ENCODE assay signal across 8 cellular contexts in the genomic region with DNA sequence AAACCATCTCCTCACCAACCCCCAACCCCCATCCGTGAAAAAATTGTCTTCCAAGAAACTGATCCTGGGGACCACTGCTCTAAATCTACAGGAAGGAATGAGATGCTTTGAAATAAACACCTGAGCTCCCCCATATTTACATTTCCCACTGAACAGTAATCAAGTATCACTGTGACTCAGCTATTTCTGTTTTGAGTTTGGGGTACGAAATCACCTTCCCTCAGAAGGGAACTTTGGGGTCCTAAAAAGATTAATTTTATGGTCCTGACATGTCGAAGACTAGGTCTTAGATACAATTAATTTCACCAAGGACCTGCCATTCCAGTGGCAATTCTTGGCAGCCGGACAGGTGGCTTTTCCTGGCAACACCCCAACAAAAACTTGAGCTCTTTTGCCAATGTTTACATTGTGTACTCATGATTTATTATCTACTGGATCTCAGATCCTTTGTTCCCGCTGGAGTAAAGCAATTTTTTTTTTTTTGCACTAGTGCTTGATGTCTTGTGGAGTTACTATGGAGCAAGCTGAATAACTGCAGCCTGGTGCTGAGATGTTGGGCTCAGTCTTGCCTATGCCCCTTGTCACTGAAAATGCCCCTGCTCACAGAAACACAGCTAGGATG. TPM values are rescaled to one million over a fixed set of nuclear protein-coding genes. Genes with fewer than 3 reads are reported as not detected.
A peak's percentile ranks its signal among the peaks of the same experiment; 100 is the strongest.
DNase-seq lines count a peak whose midpoint lies in the region; ATAC-seq and TF ChIP-seq lines count a peak whose summit lies in the region.

No MANE protein-coding gene starts in this region.

- H3K4me2 ChIP-seq in GM23338: no peak overlapping the region

- H3K36me3 ChIP-seq in GM23338 (ENCODE audit: insufficient read depth): no peaks in the 10 kb centered on the region

- H3K9me2 ChIP-seq in GM23338 (ENCODE audit: insufficient read depth): 0 out of 2 replicates have a peak, but pooled peaks cover 4% of the 10 kb centered on the region

- H3K4me3 Mint-ChIP-seq in GM23338 (no peak overlapping the region), osteocyte (ENCODE audit: unreplicated experiment) (no peak overlapping the region)

- H3K4me1 Mint-ChIP-seq in GM23338: no peaks in the 10 kb centered on the region
- H3K4me1 Mint-ChIP-seq in osteocyte (ENCODE audit: unreplicated experiment): peaks cover 37% of the 10 kb centered on the region

- H3K9me3 Mint-ChIP-seq in GM23338: no peaks in the 10 kb centered on the region
- H3K9me3 Mint-ChIP-seq in osteocyte (ENCODE audit: unreplicated experiment): no peaks in the 10 kb centered on the region

- TF ChIP-seq CTCF in GM23338 (conservative IDR thresholded peaks at IDR 0.05; ENCODE audit: low read depth in 2 of 2) (no peak), choroid plexus epithelial cell (conservative IDR thresholded peaks at IDR 0.05; ENCODE audit: low read depth, low read length) (no peak), osteocyte (IDR thresholded peaks at IDR 0.05) (no peak)

- H3K36me3 Mint-ChIP-seq in GM23338 (ENCODE audit: low read depth) (no peaks in the 10 kb centered on the region), osteocyte (ENCODE audit: unreplicated experiment) (peaks cover 33% of the 10 kb centered on the region)

- no peak overlapping the region for H2AFZ ChIP-seq in GM23338

- ATAC-seq in GM23338: no peak
- ATAC-seq in GM21619 (IDR thresholded peaks at IDR 0.05; ENCODE audit: unreplicated experiment): no peak
- ATAC-seq in GM21825 (IDR thresholded peaks at IDR 0.05; ENCODE audit: unreplicated experiment): no peak

- H3K4me1 ChIP-seq in GM23338 (ENCODE audit: insufficient read depth): no peaks in the 10 kb centered on the region

- DNase-seq in GM23338 (ENCODE audit: low spot score) (peak; percentile 6), NCI-H2171 (lab: John Stamatoyannopoulos, UW) (peak; percentile 7), choroid plexus epithelial cell (ENCODE audit: low read depth) (peak; percentile 47), osteocyte (ENCODE audit: extremely low spot score, unreplicated experiment) (no peak), cortex of kidney (lab: John Stamatoyannopoulos, UW) (no peak)
- no peak for DNase-seq in stimulated activated CD4-positive, alpha-beta T cell treated with anti-CD3 and anti-CD28 coated beads, Interleukin-4, amount 100 ng/mL, for 4 hours

- no peak overlapping the region for H3K27ac ChIP-seq in GM23338 (ENCODE audit: low read depth)

- H3K27ac Mint-ChIP-seq in GM23338 (no peak overlapping the region; the same call in 1 of the 2 replicates), osteocyte (ENCODE audit: unreplicated experiment) (peak overlapping the region; percentile 27)

- no peaks in the 10 kb centered on the region for H3K79me2 ChIP-seq in GM23338 (replicated peaks; ENCODE audit: insufficient read depth)

- H3K4me3 ChIP-seq in GM23338: no peak overlapping the region
- no peak overlapping the region for H3K4me3 ChIP-seq in choroid plexus epithelial cell (ENCODE audit: low read depth, low read length)

- H3F3A ChIP-seq in GM23338 (replicated peaks; ENCODE audit: low read depth): no peaks in the 10 kb centered on the region

- no peaks in the 10 kb centered on the region for H4K20me1 ChIP-seq in GM23338 (replicated peaks; ENCODE audit: insufficient read depth)

- H3K27me3 ChIP-seq in GM23338 (ENCODE audit: insufficient read depth): no peaks in the 10 kb centered on the region

- H3K27me3 Mint-ChIP-seq in GM23338 (ENCODE audit: insufficient read depth, low read depth, poor library complexity) (peaks cover 2% of the 10 kb centered on the region), osteocyte (ENCODE audit: unreplicated experiment) (no peaks in the 10 kb centered on the region)

TF ChIP-seq in GM23338, 12 proteins besides CTCF, POLR2A, EP300 and RAD21 (continues in another document):
- TF ChIP-seq POLR2AphosphoS5 (IDR thresholded peaks at IDR 0.05; ENCODE audit: low read depth) (no peak), EZH2 (IDR thresholded peaks at IDR 0.05; ENCODE audit: low read depth, unreplicated experiment) (no peak), NANOG (IDR thresholded peaks at IDR 0.05; ENCODE audit: borderline replicate concordance) (no peak), JUNB (IDR thresholded peaks at IDR 0.05; ENCODE audit: unreplicated experiment) (no peak), ETS1 (IDR thresholded peaks at IDR 0.05) (no peak), CREB1 (CRISPR knock-in tag; IDR thresholded peaks at IDR 0.05; ENCODE audit: low read depth) (no peak), EZH2phosphoT487 (IDR thresholded peaks at IDR 0.05; ENCODE audit: unreplicated experiment) (no peak)
- TF ChIP-seq, protein P1, sequence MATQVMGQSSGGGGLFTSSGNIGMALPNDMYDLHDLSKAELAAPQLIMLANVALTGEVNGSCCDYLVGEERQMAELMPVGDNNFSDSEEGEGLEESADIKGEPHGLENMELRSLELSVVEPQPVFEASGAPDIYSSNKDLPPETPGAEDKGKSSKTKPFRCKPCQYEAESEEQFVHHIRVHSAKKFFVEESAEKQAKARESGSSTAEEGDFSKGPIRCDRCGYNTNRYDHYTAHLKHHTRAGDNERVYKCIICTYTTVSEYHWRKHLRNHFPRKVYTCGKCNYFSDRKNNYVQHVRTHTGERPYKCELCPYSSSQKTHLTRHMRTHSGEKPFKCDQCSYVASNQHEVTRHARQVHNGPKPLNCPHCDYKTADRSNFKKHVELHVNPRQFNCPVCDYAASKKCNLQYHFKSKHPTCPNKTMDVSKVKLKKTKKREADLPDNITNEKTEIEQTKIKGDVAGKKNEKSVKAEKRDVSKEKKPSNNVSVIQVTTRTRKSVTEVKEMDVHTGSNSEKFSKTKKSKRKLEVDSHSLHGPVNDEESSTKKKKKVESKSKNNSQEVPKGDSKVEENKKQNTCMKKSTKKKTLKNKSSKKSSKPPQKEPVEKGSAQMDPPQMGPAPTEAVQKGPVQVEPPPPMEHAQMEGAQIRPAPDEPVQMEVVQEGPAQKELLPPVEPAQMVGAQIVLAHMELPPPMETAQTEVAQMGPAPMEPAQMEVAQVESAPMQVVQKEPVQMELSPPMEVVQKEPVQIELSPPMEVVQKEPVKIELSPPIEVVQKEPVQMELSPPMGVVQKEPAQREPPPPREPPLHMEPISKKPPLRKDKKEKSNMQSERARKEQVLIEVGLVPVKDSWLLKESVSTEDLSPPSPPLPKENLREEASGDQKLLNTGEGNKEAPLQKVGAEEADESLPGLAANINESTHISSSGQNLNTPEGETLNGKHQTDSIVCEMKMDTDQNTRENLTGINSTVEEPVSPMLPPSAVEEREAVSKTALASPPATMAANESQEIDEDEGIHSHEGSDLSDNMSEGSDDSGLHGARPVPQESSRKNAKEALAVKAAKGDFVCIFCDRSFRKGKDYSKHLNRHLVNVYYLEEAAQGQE (IDR thresholded peaks at IDR 0.05; ENCODE audit: unreplicated experiment): no peak

RNA-seq across cellular contexts. Expression of gene SLFN5, which starts 14.3 kb away (rescaled TPM):
- 6.4 and 8.5 TPM in 2 replicates for total RNA-seq in GM23338 (2014; rRNA removed; shearing (Covaris generic))
- polyA plus RNA-seq in GM23338 (2016; fragmentation: Nextera tagmentation; extraction: Ambion mirVana): 1.4 and 1.8 TPM in 2 replicates
- total RNA-seq in osteocyte: 79.0 and 82.4 TPM in 2 replicates

Comparison
In these comparisons a context has a peak if more than half of its experiments do, and no peak if none do; other contexts are left out.
1. DNase-seq: peak in GM23338 (single experiment), NCI-H2171 (single experiment) and choroid plexus epithelial cell (single experiment); none in osteocyte (single experiment), cortex of kidney (single experiment) and stimulated activated CD4-positive, alpha-beta T cell treated with anti-CD3 and anti-CD28 coated beads, Interleukin-4, amount 100 ng/mL, for 4 hours (0 of 2).